1 cellular context compared by ENCODE assay signal in genomic region chr1:32400876-32401631, GRCh38.
TF ChIP-seq lines count a peak whose summit lies in the region.

No MANE protein-coding gene starts in this region.

TF ChIP-seq in HepG2, 621 proteins besides CTCF, POLR2A, EP300 and RAD21 (continues in another document):
- TF ChIP-seq ZNF224 (CRISPR knock-in tag; IDR thresholded peaks at IDR 0.05) = 0 out of 2 replicates have a peak, but pooled peaks have one; percentile 46
- no peak for TF ChIP-seq ZFP82 (CRISPR knock-in tag; IDR thresholded peaks at IDR 0.05; ENCODE audit: borderline replicate concordance)
- peak; percentile 40; the same call in 1 of the 2 replicates for TF ChIP-seq KDM2A (CRISPR knock-in tag; IDR thresholded peaks at IDR 0.05; ENCODE audit: borderline replicate concordance, low read depth)
- TF ChIP-seq NFYB (CRISPR knock-in tag; IDR thresholded peaks at IDR 0.05) = no peak
- TF ChIP-seq NFIC (IDR thresholded peaks at IDR 0.05; ENCODE audit: low read length) = no peak
- TF ChIP-seq SKIL (CRISPR knock-in tag; IDR thresholded peaks at IDR 0.05; ENCODE audit: borderline replicate concordance) = no peak
- TF ChIP-seq PHF21A (CRISPR knock-in tag; IDR thresholded peaks at IDR 0.05) = no peak
- TF ChIP-seq IKZF5 (CRISPR knock-in tag; IDR thresholded peaks at IDR 0.05) = peak; percentile 32; the same call in 1 of the 2 replicates
- TF ChIP-seq MAFK (conservative IDR thresholded peaks at IDR 0.05 in 1 of 2, IDR thresholded peaks at IDR 0.05 in 1 of 2; ENCODE audit: low read length in 2 of 2) = no peak
- TF ChIP-seq ZNF292 (CRISPR knock-in tag; IDR thresholded peaks at IDR 0.05; ENCODE audit: borderline replicate concordance, low read depth) = no peak
- TF ChIP-seq PITX1 (CRISPR knock-in tag; IDR thresholded peaks at IDR 0.05) = no peak; the same call in 1 of the 2 replicates
- TF ChIP-seq CBX5 (CRISPR knock-in tag; IDR thresholded peaks at IDR 0.05; ENCODE audit: borderline replicate concordance) = no peak
- TF ChIP-seq ELF1 (CRISPR knock-in tag; IDR thresholded peaks at IDR 0.05) = no peak
- TF ChIP-seq ZBTB1 (CRISPR knock-in tag; IDR thresholded peaks at IDR 0.05; ENCODE audit: borderline replicate concordance) = no peak
- peak; percentile 77 for TF ChIP-seq SMC3 (IDR thresholded peaks at IDR 0.05; ENCODE audit: low read length)
- no peak for TF ChIP-seq ZBTB42 (CRISPR knock-in tag; IDR thresholded peaks at IDR 0.05)
- peak; percentile 55; the same call in 1 of the 2 replicates for TF ChIP-seq ZNF580 (CRISPR knock-in tag; IDR thresholded peaks at IDR 0.05; ENCODE audit: borderline replicate concordance, low read depth)
- no peak for TF ChIP-seq AKAP8 (CRISPR knock-in tag; IDR thresholded peaks at IDR 0.05)
- no peak for TF ChIP-seq ZNF383 (CRISPR knock-in tag; IDR thresholded peaks at IDR 0.05; ENCODE audit: borderline replicate concordance)
- 0 out of 2 replicates have a peak, but pooled peaks have one; percentile 40 for TF ChIP-seq ZNF124 (CRISPR knock-in tag; IDR thresholded peaks at IDR 0.05)
- 0 out of 2 replicates have a peak, but pooled peaks have one; percentile 55 for TF ChIP-seq KDM3A (CRISPR knock-in tag; IDR thresholded peaks at IDR 0.05; ENCODE audit: low read depth)
- no peak for TF ChIP-seq KLF12 (CRISPR knock-in tag; IDR thresholded peaks at IDR 0.05; ENCODE audit: borderline replicate concordance)
- TF ChIP-seq ZNF280B (CRISPR knock-in tag; IDR thresholded peaks at IDR 0.05; ENCODE audit: borderline replicate concordance) = 0 out of 2 replicates have a peak, but pooled peaks have one; percentile 31
- TF ChIP-seq ZNF792 (CRISPR knock-in tag; IDR thresholded peaks at IDR 0.05) = no peak
- no peak for TF ChIP-seq ZNF883 (CRISPR knock-in tag; IDR thresholded peaks at IDR 0.05; ENCODE audit: not compliant biosample characterization)
- TF ChIP-seq ESRRA (CRISPR knock-in tag; IDR thresholded peaks at IDR 0.05; ENCODE audit: low read depth) = peak; percentile 79
- TF ChIP-seq CENPT (CRISPR knock-in tag; IDR thresholded peaks at IDR 0.05; ENCODE audit: low read depth) = no peak
- TF ChIP-seq SRY (CRISPR knock-in tag; IDR thresholded peaks at IDR 0.05) = no peak
- no peak for TF ChIP-seq KLF11 (CRISPR knock-in tag; IDR thresholded peaks at IDR 0.05)
- TF ChIP-seq NFE2L1 (CRISPR knock-in tag; IDR thresholded peaks at IDR 0.05; ENCODE audit: borderline replicate concordance) = no peak
- 0 out of 2 replicates have a peak, but pooled peaks have one; percentile 24 for TF ChIP-seq ZFP36L1 (CRISPR knock-in tag; IDR thresholded peaks at IDR 0.05)
- TF ChIP-seq PCBP1 (IDR thresholded peaks at IDR 0.05; ENCODE audit: borderline replicate concordance, low read depth, low read length) = no peak
- no peak for TF ChIP-seq ZSCAN12 (CRISPR knock-in tag; IDR thresholded peaks at IDR 0.05)
- TF ChIP-seq LCORL (IDR thresholded peaks at IDR 0.05) = no peak
- TF ChIP-seq LCORL (CRISPR knock-in tag; IDR thresholded peaks at IDR 0.05) = peak; percentile 11; the same call in 1 of the 2 replicates
- TF ChIP-seq ZBTB2 (CRISPR knock-in tag; IDR thresholded peaks at IDR 0.05; ENCODE audit: low read depth) = no peak
- peak; percentile 40; the same call in 1 of the 2 replicates for TF ChIP-seq NFKB2 (CRISPR knock-in tag; IDR thresholded peaks at IDR 0.05; ENCODE audit: borderline replicate concordance)
- no peak for TF ChIP-seq ZNF800 (CRISPR knock-in tag; IDR thresholded peaks at IDR 0.05)
- 0 out of 2 replicates have a peak, but pooled peaks have one; percentile 12 for TF ChIP-seq SP4 (CRISPR knock-in tag; IDR thresholded peaks at IDR 0.05)
- TF ChIP-seq ZNF275 (CRISPR knock-in tag; IDR thresholded peaks at IDR 0.05; ENCODE audit: borderline replicate concordance) = no peak
- no peak for TF ChIP-seq ZNF550 (CRISPR knock-in tag; IDR thresholded peaks at IDR 0.05; ENCODE audit: borderline replicate concordance)
- peak; percentile 11; the same call in 1 of the 2 replicates for TF ChIP-seq RXRB (CRISPR knock-in tag; IDR thresholded peaks at IDR 0.05; ENCODE audit: borderline replicate concordance)
- TF ChIP-seq YY1 (IDR thresholded peaks at IDR 0.05; ENCODE audit: insufficient read depth, insufficient replicate concordance, low read depth, low read length) = peak; percentile 8
- TF ChIP-seq ASH2L (IDR thresholded peaks at IDR 0.05; ENCODE audit: insufficient read length, low read depth, low read length) = peak; percentile 53
- no peak for TF ChIP-seq TOPORS (CRISPR knock-in tag; IDR thresholded peaks at IDR 0.05)
- TF ChIP-seq ERF (CRISPR knock-in tag; IDR thresholded peaks at IDR 0.05) = no peak
- no peak for TF ChIP-seq ZBTB20 (CRISPR knock-in tag; IDR thresholded peaks at IDR 0.05; ENCODE audit: borderline replicate concordance, low read depth)
- no peak for TF ChIP-seq NR2F2 (IDR thresholded peaks at IDR 0.05; ENCODE audit: borderline replicate concordance, low read depth)
- peak; percentile 41 to 47; a peak in 1 of 4 replicates for TF ChIP-seq HMGXB4 (CRISPR knock-in tag; IDR thresholded peaks at IDR 0.05; ENCODE audit: borderline replicate concordance in 1 of 2, low read depth in 1 of 2)
- TF ChIP-seq STAG1 (CRISPR knock-in tag; IDR thresholded peaks at IDR 0.05) = peak; percentile 82
- TF ChIP-seq XRCC5 (optimal IDR thresholded peaks at IDR 0.05; ENCODE audit: low read length) = peak; percentile 84
- no peak for TF ChIP-seq HIC2 (CRISPR knock-in tag; IDR thresholded peaks at IDR 0.05; ENCODE audit: low read depth)
- TF ChIP-seq TFDP1 (CRISPR knock-in tag; IDR thresholded peaks at IDR 0.05; ENCODE audit: borderline replicate concordance) = no peak
